In genomic region chr16:60166111-60166510, GRCh38 we compare ENCODE assay signal across 25 cellular contexts.
"Had no signal": no experiment of that assay in that cellular context is flagged by ENCODE, and none has a peak within 500 bp of the region (broad histone marks: within the 10 kb centered on the region; RNA-seq: fewer than 3 reads in every experiment).

No MANE protein-coding gene starts in this region.

- H3K27me3 ChIP-seq: breast epithelium, MG63, SJCRH30 had no signal

- H3K36me3 ChIP-seq: breast epithelium, MG63, SJCRH30 had no signal

- H3K4me2 ChIP-seq: SK-N-SH had no signal

- H3K27ac ChIP-seq: breast epithelium, SJCRH30 had no signal

- H3K4me1 ChIP-seq: breast epithelium, SJCRH30 had no signal

- DNase-seq: activated CD4-positive, alpha-beta T cell treated with anti-CD3 and anti-CD28 coated beads for 48 hours; activated CD4-positive, alpha-beta T cell treated with anti-CD3 and anti-CD28 coated beads, Interleukin-2, amount 50 U/mL, for 4 hours; activated CD8-positive, alpha-beta memory T cell treated with anti-CD3 and anti-CD28 coated beads, Interleukin-2, amount 10 ng/mL, durations not matched to agents 7 days and 5 days; activated CD8-positive, alpha-beta T cell treated with anti-CD3 and anti-CD28 coated beads, Interleukin-2, amount 10 ng/mL, durations not matched to agents 7 days and 5 days; activated effector memory CD4-positive, alpha-beta T cell treated with Interleukin-2 at 50 U/mL for 16 hours; activated naive CD4-positive, alpha-beta T cell; activated T-cell treated with anti-CD3 and anti-CD28 coated beads, Interleukin-2, amount 50 U/mL, for 24 hours; aorta; central memory CD4-positive, alpha-beta T cell; Kasumi-1; KBM-7; MG63; MV-4-11; NCI-H1092 treated with DMSO at 0.1 percent for 48 hours; NCI-H1436; NCI-H1694 treated with DMSO at 0.1 percent for 48 hours; NCI-H2029 treated with DMSO at 0.1 percent for 48 hours; NCI-H510A treated with DMSO at 0.1 percent for 48 hours; SJCRH30; SK-N-SH; T-helper 1 cell had no signal

- H3K4me3 ChIP-seq: breast epithelium, MG63, SJCRH30 had no signal

- H3K9ac ChIP-seq: SK-N-SH had no signal

- ATAC-seq: activated CD4-positive, CD25-positive, alpha-beta regulatory T cell treated with anti-CD3 and anti-CD28 coated beads, Interleukin-2, amount 50 U/mL, for 24 hours; activated CD8-positive, alpha-beta memory T cell treated with anti-CD3 and anti-CD28 coated beads, Interleukin-2, amount 10 ng/mL, durations not matched to agents 7 days and 5 days; activated CD8-positive, alpha-beta T cell treated with anti-CD3 and anti-CD28 coated beads, Interleukin-2, amount 10 ng/mL, durations not matched to agents 7 days and 5 days; Right ventricle myocardium inferior had no signal

- FAIRE-seq: RCC 7860 had no signal

- H3K9me2 ChIP-seq: SK-N-SH had no signal

- H3K9me3 ChIP-seq: breast epithelium, MG63, SJCRH30, SK-N-SH had no signal
